In the genomic region with DNA sequence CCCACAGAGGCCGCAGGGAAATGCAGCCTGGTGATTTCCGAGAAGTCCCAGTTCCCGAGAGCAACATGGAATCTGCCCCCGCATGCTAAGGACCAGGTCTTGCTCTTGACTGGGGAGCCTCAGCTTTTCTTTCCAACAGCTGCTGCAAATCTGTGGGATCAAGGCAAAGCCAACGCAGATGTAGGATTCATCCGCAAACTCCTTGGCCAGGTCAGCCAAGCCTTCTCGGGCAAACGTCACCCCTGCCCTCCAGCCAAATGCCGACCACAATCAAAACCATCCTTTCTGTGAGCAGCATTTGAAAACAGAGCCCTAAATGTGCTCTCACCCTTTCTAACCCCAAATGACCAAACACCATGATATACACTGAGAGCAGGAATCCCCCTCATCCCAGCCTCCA, we compare ENCODE assay signal across 13 cellular contexts. TPM values are rescaled to one million over a fixed set of nuclear protein-coding genes. Genes with fewer than 3 reads are reported as not detected.
DNase-seq lines count a peak whose midpoint lies in the region; ATAC-seq and TF ChIP-seq lines count a peak whose summit lies in the region.
"Had no signal": no experiment of that assay in that cellular context is flagged by ENCODE, and none has a peak within 500 bp of the region (broad histone marks: within the 10 kb centered on the region; RNA-seq: fewer than 3 reads in every experiment).

No MANE protein-coding gene starts in this region.

- no peak overlapping the region for H3K4me2 ChIP-seq in H9 (ENCODE audit: insufficient read depth, insufficient read length, low read length)
- H3K4me2 ChIP-seq in mesendoderm (ENCODE audit: low read length), result no peak overlapping the region
- H3K4me2 ChIP-seq: KMS-11 had no signal

- H3K27me3 Mint-ChIP-seq in H9 (ENCODE audit: low read depth), result no peaks in the 10 kb centered on the region
- H3K27me3 Mint-ChIP-seq in naive thymus-derived CD4-positive, alpha-beta T cell, result peaks cover 0 to 3% (median 0%) of the 10 kb centered on the region in 5 donors

- peaks cover 2% of the 10 kb centered on the region; the same call in 1 of the 2 replicates for H3K4me1 ChIP-seq in H9 (ENCODE audit: insufficient read depth, low read length)
- H3K4me1 ChIP-seq in body of pancreas, result no peaks in the 10 kb centered on the region
- H3K4me1 ChIP-seq in mesendoderm (ENCODE audit: control insufficient read depth, low read depth, low read length), result no peaks in the 10 kb centered on the region
- no peaks in the 10 kb centered on the region for H3K4me1 ChIP-seq in naive thymus-derived CD4-positive, alpha-beta T cell (ENCODE audit: control insufficient read depth in 2 of 2, insufficient read depth in 2 of 2, low read length in 2 of 2)
- H3K4me1 ChIP-seq: colonic mucosa, right lobe of liver, tibial nerve had no signal

- peak; percentile 15 for DNase-seq in ACHN
- no peak for DNase-seq in H9
- DNase-seq in body of pancreas, result peak in 1 of 4 donors; percentile 9
- peak; percentile 47 for DNase-seq in mesendoderm
- DNase-seq in naive thymus-derived CD4-positive, alpha-beta T cell, result no peak
- DNase-seq in NCI-H1436 treated with DMSO at 0.1 percent for 48 hours (lab: John Stamatoyannopoulos, UW), result no peak
- DNase-seq in activated T-cell treated with anti-CD3 and anti-CD28 coated beads for 4 hours, result no peak
- DNase-seq: colonic mucosa, NCI-H2081, right lobe of liver had no signal

- H2AK5ac ChIP-seq in H9 (ENCODE audit: insufficient read length, low read length) (no peak overlapping the region), mesendoderm (ENCODE audit: low read length) (no peak overlapping the region)

- H3K27ac ChIP-seq in H9 (ENCODE audit: insufficient read length, low read depth, low read length) (no peak overlapping the region), body of pancreas (peak overlapping the region in 1 of 4 donors; percentile 44), mesendoderm (ENCODE audit: low read depth, low read length) (no peak overlapping the region)
- no peak overlapping the region for H3K27ac ChIP-seq in naive thymus-derived CD4-positive, alpha-beta T cell (ENCODE audit: low read depth, low read length)
- H3K27ac ChIP-seq: colonic mucosa, KMS-11, right lobe of liver, tibial nerve had no signal

- TF ChIP-seq POLR2A in body of pancreas (IDR thresholded peaks at IDR 0.05), result no peak

- H2AFZ ChIP-seq in H9 (ENCODE audit: low read length), result no peak overlapping the region

- no CpG with 5 or more reads among the region's 9 CpGs for WGBS in H9 (ENCODE audit: extremely low coverage, insufficient read length, low lambda C conversion rate)
- WGBS in body of pancreas, 2 donors, result 91 to 96% methylated on average over 9 of the region's 9 CpGs
- no CpG with 5 or more reads among the region's 9 CpGs for WGBS in mesendoderm (ENCODE audit: extremely low coverage, insufficient coverage, low lambda C conversion rate)

- H3K9me3 Mint-ChIP-seq in H9, result peaks cover under 1 to 3% of the 10 kb centered on the region in 2 experiments; a peak in 3 of 5 replicates
- peaks cover 0 to 3% (median 0%) of the 10 kb centered on the region in 11 donors for H3K9me3 Mint-ChIP-seq in naive thymus-derived CD4-positive, alpha-beta T cell

- no peaks in the 10 kb centered on the region for H3K9me3 ChIP-seq in H9 (ENCODE audit: control insufficient read depth, low read depth, low read length)
- no peaks in the 10 kb centered on the region for H3K9me3 ChIP-seq in body of pancreas
- H3K9me3 ChIP-seq in naive thymus-derived CD4-positive, alpha-beta T cell (ENCODE audit: control insufficient read depth in 2 of 3, low read length in 3 of 3), result no peaks in the 10 kb centered on the region
- H3K9me3 ChIP-seq: colonic mucosa, right lobe of liver had no signal

- in situ Hi-C loops in ACHN (cut with HindIII; ENCODE audit: low pct_ligation_motif_present, low pct_unique_long_range_greater_than_20kb, low sequenced_read_pairs), result no loop called here

- H4K8ac ChIP-seq in H9 (replicated peaks; ENCODE audit: insufficient read length, low read depth, low read length) (no peak overlapping the region), mesendoderm (ENCODE audit: low read depth, low read length) (no peak overlapping the region)

- no peak overlapping the region for H2BK12ac ChIP-seq in H9 (ENCODE audit: insufficient read length, low read depth, low read length)

- H2BK15ac ChIP-seq in H9 (ENCODE audit: low read depth, low read length) (no peak overlapping the region), mesendoderm (replicated peaks; ENCODE audit: low read depth) (no peak overlapping the region)

- intact Hi-C loops in body of pancreas (cut with DNase I), result no loop called here
- intact Hi-C loops in naive thymus-derived CD4-positive, alpha-beta T cell (cut with micrococcal nuclease), result no loop called here

- H3K36me3 ChIP-seq in body of pancreas (replicated peaks in 1 of 2; ENCODE audit: insufficient read depth in 1 of 2, low read depth in 2 of 2) (no peaks in the 10 kb centered on the region), mesendoderm (ENCODE audit: control insufficient read depth, insufficient read depth, low read length) (no peaks in the 10 kb centered on the region)
- no peaks in the 10 kb centered on the region for H3K36me3 ChIP-seq in naive thymus-derived CD4-positive, alpha-beta T cell (ENCODE audit: control insufficient read depth in 2 of 3, insufficient read depth in 3 of 3, low read length in 3 of 3)
- H3K36me3 ChIP-seq: colonic mucosa, right lobe of liver, tibial nerve had no signal

- no peak overlapping the region for H4K5ac ChIP-seq in H9 (ENCODE audit: insufficient read length, low read depth, low read length)
- H4K5ac ChIP-seq in mesendoderm (ENCODE audit: low read length), result no peak overlapping the region

- peaks cover 9 to 10% (median 9%) of the 10 kb centered on the region in 3 experiments; a peak in 6 of 7 replicates for H3K36me3 Mint-ChIP-seq in H9 (ENCODE audit: insufficient read depth in 1 of 3, low read depth in 3 of 3)
- no peaks in the 10 kb centered on the region for H3K36me3 Mint-ChIP-seq in naive thymus-derived CD4-positive, alpha-beta T cell

- H3K14ac ChIP-seq in H9 (ENCODE audit: insufficient read depth, low read length), result no peak overlapping the region

- H2BK120ac ChIP-seq in H9 (ENCODE audit: low read depth, low read length, poor library complexity, severe bottlenecking) (no peak overlapping the region), mesendoderm (ENCODE audit: low read depth, low read length) (no peak overlapping the region)

- peak overlapping the region in 2 of 3 experiments; percentile 12 to 75; a peak in 4 of 7 replicates for H3K27ac Mint-ChIP-seq in H9
- H3K27ac Mint-ChIP-seq in naive thymus-derived CD4-positive, alpha-beta T cell, result no peak overlapping the region

- no peak overlapping the region for H3T11ph ChIP-seq in H9 (ENCODE audit: low read length)

- POLR2A ChIA-PET in naive thymus-derived CD4-positive, alpha-beta T cell (lab: Charles Lee), result no interaction called here

- H4K91ac ChIP-seq in H9 (ENCODE audit: insufficient read length, low read depth, low read length), result no peak overlapping the region

- no peak overlapping the region for H3K9ac ChIP-seq in H9 (ENCODE audit: extremely low read depth, insufficient read length, low read length)
- no peak overlapping the region for H3K9ac ChIP-seq in mesendoderm (ENCODE audit: low read length)
- H3K9ac ChIP-seq: KMS-11 had no signal

- H3K79me1 ChIP-seq in H9 (ENCODE audit: insufficient read depth, low read depth, low read length, poor library complexity, severe bottlenecking) (peaks cover under 1% of the 10 kb centered on the region), mesendoderm (ENCODE audit: low read length) (peaks cover 31% of the 10 kb centered on the region)

- no peaks in the 10 kb centered on the region for H4K20me1 ChIP-seq in H9 (ENCODE audit: control insufficient read depth, insufficient read depth, insufficient read length)

- H3K23ac ChIP-seq in H9 (ENCODE audit: insufficient read length, low read depth, low read length) (no peak overlapping the region), mesendoderm (ENCODE audit: low read length) (no peak overlapping the region)

- no peak overlapping the region for H3K4ac ChIP-seq in H9 (ENCODE audit: low read depth, low read length)
- H3K4ac ChIP-seq in mesendoderm (ENCODE audit: low read depth, low read length), result no peak overlapping the region

- CTCF ChIA-PET in naive thymus-derived CD4-positive, alpha-beta T cell (lab: Charles Lee), result no interaction called here

- H2BK5ac ChIP-seq in H9 (ENCODE audit: insufficient read length, low read length) (no peak overlapping the region), mesendoderm (ENCODE audit: low read length) (no peak overlapping the region)

- no peak overlapping the region for H3K4me3 Mint-ChIP-seq in H9
- H3K4me3 Mint-ChIP-seq in naive thymus-derived CD4-positive, alpha-beta T cell, result no peak overlapping the region

- H3K79me2 ChIP-seq in H9 (ENCODE audit: insufficient read depth, low read length), result peaks cover 3% of the 10 kb centered on the region; the same call in 1 of the 2 replicates
- H3K79me2 ChIP-seq in mesendoderm (ENCODE audit: control insufficient read depth, insufficient read depth, low read length), result peaks cover 49% of the 10 kb centered on the region

- TF ChIP-seq CTCF in H9 (conservative IDR thresholded peaks at IDR 0.05), result no peak
- no peak for TF ChIP-seq CTCF in body of pancreas (IDR thresholded peaks at IDR 0.05)

- H3K18ac ChIP-seq in H9 (ENCODE audit: insufficient read length, low read depth, low read length) (no peak overlapping the region), mesendoderm (ENCODE audit: low read length) (no peak overlapping the region)

- H3K27me3 ChIP-seq in H9 (ENCODE audit: insufficient read depth, low read length) (no peaks in the 10 kb centered on the region), body of pancreas (no peaks in the 10 kb centered on the region), mesendoderm (ENCODE audit: insufficient read depth, low read length, poor library complexity) (no peaks in the 10 kb centered on the region)
- no peaks in the 10 kb centered on the region for H3K27me3 ChIP-seq in naive thymus-derived CD4-positive, alpha-beta T cell (ENCODE audit: control insufficient read depth in 2 of 2, insufficient read depth in 2 of 2, low read length in 2 of 2)
- H3K27me3 ChIP-seq: colonic mucosa, right lobe of liver, tibial nerve had no signal

- H3K23me2 ChIP-seq in H9 (ENCODE audit: insufficient read length, low read depth, low read length, poor library complexity, severe bottlenecking), result no peaks in the 10 kb centered on the region

- no peak overlapping the region for H3K4me3 ChIP-seq in body of pancreas
- no peak overlapping the region for H3K4me3 ChIP-seq in mesendoderm (ENCODE audit: low read length)
- no peak overlapping the region for H3K4me3 ChIP-seq in naive thymus-derived CD4-positive, alpha-beta T cell (ENCODE audit: low read length)
- H3K4me3 ChIP-seq: colonic mucosa, right lobe of liver, tibial nerve had no signal

- H3K4me1 Mint-ChIP-seq in H9, result peaks cover 11% of the 10 kb centered on the region in 2 experiments
- H3K4me1 Mint-ChIP-seq in naive thymus-derived CD4-positive, alpha-beta T cell, result no peaks in the 10 kb centered on the region

- peak; percentile 27 for ATAC-seq in body of pancreas
- no peak for ATAC-seq in naive thymus-derived CD4-positive, alpha-beta T cell
- no peak for ATAC-seq in GM18861 (IDR thresholded peaks at IDR 0.05; ENCODE audit: unreplicated experiment)
- ATAC-seq: right lobe of liver had no signal

- H3K56ac ChIP-seq in H9 (ENCODE audit: insufficient read length, low read depth, low read length), result no peak overlapping the region
- no peak overlapping the region for H3K56ac ChIP-seq in mesendoderm (ENCODE audit: low read length)

- H2BK20ac ChIP-seq in H9 (ENCODE audit: low read depth, low read length, poor library complexity, severe bottlenecking), result no peak overlapping the region

RNA-seq across cellular contexts. Expression of gene MRM3, which starts 54.0 kb away (rescaled TPM):
- total RNA-seq in H9 (2021), result 24.3 and 25.3 TPM in 2 replicates
- 10 to 100 TPM; 15.6 to 40.2 TPM for total RNA-seq in body of pancreas
- polyA plus RNA-seq in mesendoderm (2013, experiment 1 of 2), result 12.1 TPM
- polyA plus RNA-seq in mesendoderm (2013, experiment 2 of 2), result 12.7 TPM
- total RNA-seq in naive thymus-derived CD4-positive, alpha-beta T cell, result 10 to 100 TPM; 19.3 to 47.1 (median 25.9) TPM
- 10 to 100 TPM; 24.4 to 32.5 TPM for polyA plus RNA-seq in naive thymus-derived CD4-positive, alpha-beta T cell

RNA-seq across cellular contexts. Expression of gene GLOD4, which starts 54.1 kb away (rescaled TPM):
- total RNA-seq in H9 (2021) (99.8 and 106 TPM in 2 replicates), body of pancreas (10 to 100 TPM; 18.5 to 30.9 TPM)
- 46.4 TPM for polyA plus RNA-seq in mesendoderm (2013, experiment 1 of 2)
- polyA plus RNA-seq in mesendoderm (2013, experiment 2 of 2), result 48.7 TPM
- 10 to 100 TPM; 60.1 to 79.0 (median 77.6) TPM for total RNA-seq in naive thymus-derived CD4-positive, alpha-beta T cell
- polyA plus RNA-seq in naive thymus-derived CD4-positive, alpha-beta T cell, result 100 to 1,000 TPM in 1 of 2 donors, 10 to 100 TPM in 1; 94.2 to 102 TPM

Comparison
In these comparisons a context has a peak if more than half of its experiments do, and no peak if none do; other contexts are left out.
1. DNase-seq: peak in ACHN (single experiment) and mesendoderm (single experiment); none in H9 (single experiment), naive thymus-derived CD4-positive, alpha-beta T cell (0 of 9), NCI-H1436 treated with DMSO at 0.1 percent for 48 hours (single experiment) and activated T-cell treated with anti-CD3 and anti-CD28 coated beads for 4 hours (single experiment).
2. H3K27ac Mint-ChIP-seq: peak in H9 (2 of 3); none in naive thymus-derived CD4-positive, alpha-beta T cell (0 of 9).